ENCODE assay signal across 1 cellular context in genomic region chr18:12010187-12010802, GRCh38.
TF ChIP-seq lines count a peak whose summit lies in the region.

No MANE protein-coding gene starts in this region.

TF ChIP-seq in WTC11, 78 proteins besides CTCF, POLR2A, EP300 and RAD21 (continued from another document):
- TF ChIP-seq AFF4 (CRISPR knock-in tag; IDR thresholded peaks at IDR 0.05; ENCODE audit: borderline replicate concordance), result no peak
- no peak for TF ChIP-seq ZNF121 (CRISPR knock-in tag; IDR thresholded peaks at IDR 0.05)
